26 cellular contexts compared by ENCODE assay signal in genomic region chr3:17359911-17360310, GRCh38.
"Had no signal": no experiment of that assay in that cellular context is flagged by ENCODE, and none has a peak within 500 bp of the region (broad histone marks: within the 10 kb centered on the region; RNA-seq: fewer than 3 reads in every experiment).

No MANE protein-coding gene starts in this region.

- FAIRE-seq: urothelium cell line had no signal

- H3K36me3 ChIP-seq: left ventricle myocardium inferior, ovary, right atrium auricular region, right lobe of liver, suprapubic skin, thoracic aorta, tibial artery, upper lobe of right lung had no signal

- H3K4me1 ChIP-seq: right atrium auricular region, right lobe of liver, tibial artery, upper lobe of right lung had no signal

- DNase-seq: hypothalamus; immature natural killer cell; islet precursor cell; left ventricle myocardium inferior; midbrain; mucosa of descending colon; naive thymus-derived CD4-positive, alpha-beta T cell; ovary; right lobe of liver; stimulated activated CD4-positive, alpha-beta T cell treated with anti-CD3 and anti-CD28 coated beads, Interleukin-12 subunit alpha, Interleukin-12 subunit beta, amount 100 ng/mL, for 4 hours; stimulated activated CD4-positive, alpha-beta T cell treated with anti-CD3 and anti-CD28 coated beads, Interleukin-15, amount 100 ng/mL, for 24 hours; stimulated activated CD4-positive, alpha-beta T cell treated with anti-CD3 and anti-CD28 coated beads, Interleukin-2, amount 100 ng/mL, for 24 hours; stimulated activated CD4-positive, alpha-beta T cell treated with anti-CD3 and anti-CD28 coated beads, Interleukin-4, amount 100 ng/mL, for 1 hour; stimulated activated naive CD4-positive, alpha-beta T cell; tibial artery; trophoblast cell; upper lobe of right lung had no signal

- H3K4me3 ChIP-seq: left ventricle myocardium inferior, lung, mucosa of descending colon, ovary, right atrium auricular region, right lobe of liver, suprapubic skin, thoracic aorta, tibial artery, upper lobe of right lung had no signal

- H3K27me3 Mint-ChIP-seq: naive thymus-derived CD4-positive, alpha-beta T cell; natural killer cell treated with Interleukin-12 subunit alpha and Interleukin-12 subunit beta and Interleukin-15 and Interleukin-18, amount 100 ng/mL, for 72 hours; progenitor cell of endocrine pancreas; stimulated activated naive CD8-positive, alpha-beta T cell treated with anti-CD3 and anti-CD28 coated beads, Interleukin-15, Interleukin-2, amounts not matched to agents 100 ng/mL and 50 ng/mL, for 24 hours had no signal

- H3K27ac ChIP-seq: left ventricle myocardium inferior, ovary, right atrium auricular region, right lobe of liver, suprapubic skin, thoracic aorta, tibial artery, upper lobe of right lung had no signal

- H3K27ac Mint-ChIP-seq: immature natural killer cell; naive thymus-derived CD4-positive, alpha-beta T cell; natural killer cell treated with Interleukin-12 subunit alpha and Interleukin-12 subunit beta and Interleukin-15 and Interleukin-18, amount 100 ng/mL, for 72 hours; progenitor cell of endocrine pancreas; stimulated activated effector memory CD8-positive, alpha-beta T cell treated with anti-CD3 and anti-CD28 coated beads, Interleukin-12 subunit alpha, Interleukin-12 subunit beta, amount 100 ng/mL, for 72 hours; stimulated activated naive CD8-positive, alpha-beta T cell treated with anti-CD3 and anti-CD28 coated beads, Interleukin-15, Interleukin-2, amounts not matched to agents 100 ng/mL and 50 ng/mL, for 24 hours had no signal

- H3K9me3 ChIP-seq: left ventricle myocardium inferior, mucosa of descending colon, ovary, right atrium auricular region, right lobe of liver, suprapubic skin, thoracic aorta, tibial artery, upper lobe of right lung had no signal

- H3K9me3 Mint-ChIP-seq: immature natural killer cell; naive thymus-derived CD4-positive, alpha-beta T cell; natural killer cell treated with Interleukin-12 subunit alpha and Interleukin-12 subunit beta and Interleukin-15 and Interleukin-18, amount 100 ng/mL, for 72 hours; stimulated activated effector memory CD8-positive, alpha-beta T cell treated with anti-CD3 and anti-CD28 coated beads, Interleukin-12 subunit alpha, Interleukin-12 subunit beta, amount 100 ng/mL, for 72 hours; stimulated activated naive CD8-positive, alpha-beta T cell treated with anti-CD3 and anti-CD28 coated beads, Interleukin-15, Interleukin-2, amounts not matched to agents 100 ng/mL and 50 ng/mL, for 24 hours had no signal

- H3K27me3 ChIP-seq: ovary, right atrium auricular region, right lobe of liver, suprapubic skin, tibial artery, upper lobe of right lung had no signal

- H3K4me3 Mint-ChIP-seq: immature natural killer cell; naive thymus-derived CD4-positive, alpha-beta T cell; natural killer cell treated with Interleukin-12 subunit alpha and Interleukin-12 subunit beta and Interleukin-15 and Interleukin-18, amount 100 ng/mL, for 72 hours; stimulated activated effector memory CD8-positive, alpha-beta T cell treated with anti-CD3 and anti-CD28 coated beads, Interleukin-12 subunit alpha, Interleukin-12 subunit beta, amount 100 ng/mL, for 72 hours; stimulated activated naive CD8-positive, alpha-beta T cell treated with anti-CD3 and anti-CD28 coated beads, Interleukin-15, Interleukin-2, amounts not matched to agents 100 ng/mL and 50 ng/mL, for 24 hours had no signal

- H3K36me3 Mint-ChIP-seq: natural killer cell treated with Interleukin-12 subunit alpha and Interleukin-12 subunit beta and Interleukin-15 and Interleukin-18, amount 100 ng/mL, for 72 hours; stimulated activated effector memory CD8-positive, alpha-beta T cell treated with anti-CD3 and anti-CD28 coated beads, Interleukin-12 subunit alpha, Interleukin-12 subunit beta, amount 100 ng/mL, for 72 hours had no signal

- H3K4me1 Mint-ChIP-seq: naive thymus-derived CD4-positive, alpha-beta T cell; stimulated activated effector memory CD8-positive, alpha-beta T cell treated with anti-CD3 and anti-CD28 coated beads, Interleukin-12 subunit alpha, Interleukin-12 subunit beta, amount 100 ng/mL, for 72 hours had no signal
